Comparison of ENCODE assay signal across 9 cellular contexts in the genomic region with DNA sequence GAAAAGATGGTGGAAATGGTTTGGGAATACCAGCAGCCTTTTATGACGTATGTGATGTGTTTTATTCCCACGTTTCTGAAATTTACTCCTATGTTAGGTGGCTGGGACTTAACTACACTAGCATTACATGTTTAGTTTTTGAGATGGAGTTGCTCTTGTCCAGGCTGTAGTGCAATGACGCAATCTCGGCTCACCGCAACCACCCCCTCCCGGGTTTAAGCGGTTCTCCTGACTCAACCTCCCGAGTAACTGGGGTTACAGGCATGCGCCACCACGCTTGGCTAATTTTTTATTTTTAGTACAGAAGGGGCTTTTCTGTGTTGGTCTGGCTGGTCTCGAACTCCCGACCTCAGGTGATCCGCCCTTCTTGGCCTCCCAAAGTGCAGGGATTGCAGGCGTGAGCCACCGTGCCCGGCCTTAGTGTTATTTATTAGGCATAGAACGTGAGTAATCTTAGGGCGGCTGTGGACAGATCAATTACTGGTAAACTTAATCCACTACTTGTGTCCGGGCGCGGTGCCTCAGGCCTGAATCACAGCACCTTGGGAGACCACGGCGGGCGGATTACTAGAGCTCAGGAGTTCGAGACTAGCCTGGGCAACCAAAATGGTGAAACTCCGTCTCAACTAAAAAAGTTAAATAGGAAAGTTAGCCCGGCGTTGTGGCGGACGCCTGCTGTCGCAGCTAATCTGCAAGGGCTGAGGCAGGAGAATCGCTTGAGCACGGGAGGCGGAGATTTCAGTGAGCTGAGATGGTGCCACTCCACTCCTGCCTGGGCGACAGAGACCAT.
DNase-seq lines count a peak whose midpoint lies in the region; ATAC-seq and TF ChIP-seq lines count a peak whose summit lies in the region.
"Had no signal": no experiment of that assay in that cellular context is flagged by ENCODE, and none has a peak within 500 bp of the region (broad histone marks: within the 10 kb centered on the region; RNA-seq: fewer than 3 reads in every experiment).

No MANE protein-coding gene starts in this region.

- peak overlapping the region; percentile 28 to 53 (median 52) for H3K4me3 ChIP-seq in mammary epithelial cell (replicated peaks in 1 of 3; ENCODE audit: insufficient read depth in 1 of 3, low read depth in 2 of 3, low read length in 3 of 3)
- H3K4me3 ChIP-seq in thoracic aorta = peak overlapping the region; percentile 78

- POLR2A ChIA-PET in RWPE1 (lab: Yijun Ruan, JAX; ENCODE audit: low non-redundant PET) = no interaction called here

- H3K27ac Mint-ChIP-seq in memory B cell = peak overlapping the region; percentile 96

- no peaks in the 10 kb centered on the region for H3K27me3 Mint-ChIP-seq in memory B cell

- no peaks in the 10 kb centered on the region for H3K27me3 ChIP-seq in mammary epithelial cell (ENCODE audit: insufficient read depth, low read length)
- H3K27me3 ChIP-seq in thoracic aorta (replicated peaks; ENCODE audit: insufficient read depth) = no peaks in the 10 kb centered on the region

- DNase-seq in RWPE1 (ENCODE audit: low spot score) (no peak), mammary epithelial cell (peak; percentile 32), memory B cell (ENCODE audit: low spot score in 2 of 2) (peak; percentile 39 to 56), thoracic aorta (ENCODE audit: low spot score) (no peak), cerebellar nuclear complex (lab: John Stamatoyannopoulos, UW) (no peak), medulla oblongata (ENCODE audit: extremely low spot score) (no peak), KBM-7 (no peak)

- dilution Hi-C loops in mammary epithelial cell (cut with HindIII; ENCODE audit: low sequenced_read_pairs) = no loop called here

- H2AFZ ChIP-seq in mammary epithelial cell (ENCODE audit: low read depth, low read length) = peak overlapping the region; percentile 96

- no peaks in the 10 kb centered on the region for H3K79me2 ChIP-seq in mammary epithelial cell (ENCODE audit: insufficient read depth, low read length)

- H3K27ac ChIP-seq in RWPE1 = peak overlapping the region; percentile 68
- peak overlapping the region; percentile 75 for H3K27ac ChIP-seq in mammary epithelial cell (ENCODE audit: insufficient read depth, low read depth, low read length)
- peak overlapping the region; percentile 82 to 85 for H3K27ac ChIP-seq in thoracic aorta
- H3K27ac ChIP-seq: KMS-11 had no signal

- peak overlapping the region; percentile 84 for H3K4me3 Mint-ChIP-seq in memory B cell

- H3K9me3 Mint-ChIP-seq in memory B cell = no peaks in the 10 kb centered on the region

- H3K9me3 ChIP-seq in mammary epithelial cell (replicated peaks; ENCODE audit: insufficient read depth, low read length) (no peaks in the 10 kb centered on the region), thoracic aorta (no peaks in the 10 kb centered on the region)

- H3K4me1 ChIP-seq in mammary epithelial cell (ENCODE audit: insufficient read depth, low read length) (peaks cover 16% of the 10 kb centered on the region), thoracic aorta (ENCODE audit: control insufficient read depth in 1 of 2, low read depth in 2 of 2) (peaks cover 0 to 4% of the 10 kb centered on the region in 2 donors)

- H3K36me3 ChIP-seq in mammary epithelial cell (ENCODE audit: insufficient read depth, low read length) (no peaks in the 10 kb centered on the region), thoracic aorta (no peaks in the 10 kb centered on the region)

- no peaks in the 10 kb centered on the region for H3K36me3 Mint-ChIP-seq in memory B cell

- CTCF ChIA-PET in RWPE1 (lab: Yijun Ruan, JAX) = no interaction called here
- CTCF ChIA-PET in mammary epithelial cell (lab: Charles Lee; ENCODE audit: low non-redundant PET) = no interaction called here

- no peak for TF ChIP-seq CTCF in RWPE1 (conservative IDR thresholded peaks at IDR 0.05; ENCODE audit: low read depth)
- TF ChIP-seq CTCF in mammary epithelial cell (conservative IDR thresholded peaks at IDR 0.05 in 1 of 2, IDR thresholded peaks at IDR 0.05 in 1 of 2; ENCODE audit: extremely low read depth in 1 of 2, insufficient read depth in 1 of 2, low read depth in 1 of 2, low read length in 2 of 2) = no peak
- no peak for TF ChIP-seq CTCF in thoracic aorta (IDR thresholded peaks at IDR 0.05)

- ATAC-seq in GM18909 (IDR thresholded peaks at IDR 0.05; ENCODE audit: poor library complexity, unreplicated experiment) (peak; percentile 27), memory B cell (ENCODE audit: low read depth) (peak; percentile 51), thoracic aorta (ENCODE audit: insufficient number of reproducible peaks, low FRiP score, low read depth) (no peak)

- in situ Hi-C loops in mammary epithelial cell (cut with MboI; ENCODE audit: low sequenced_read_pairs in 2 of 2) = no loop called here
- in situ Hi-C loops in KBM-7 (cut with MboI; ENCODE audit: low pct_unique_long_range_greater_than_20kb, low sequenced_read_pairs) = no loop called here

- no TSS peak for BruUV-seq in mammary epithelial cell (replicated peaks; lab: Mats Ljungman, UMichigan)

- intact Hi-C loops in mammary epithelial cell (cut with micrococcal nuclease) = no loop called here

- peak overlapping the region; percentile 57 for H3K9ac ChIP-seq in mammary epithelial cell (ENCODE audit: insufficient read depth, low read length)
- H3K9ac ChIP-seq: KMS-11 had no signal

- peak overlapping the region; percentile 81 for H3K4me2 ChIP-seq in mammary epithelial cell (ENCODE audit: insufficient read depth, low read depth, low read length)
- H3K4me2 ChIP-seq: KMS-11 had no signal

- no peaks in the 10 kb centered on the region for H4K20me1 ChIP-seq in mammary epithelial cell (ENCODE audit: insufficient read depth, low read length)

- H3K4me1 Mint-ChIP-seq in memory B cell = peaks cover 9% of the 10 kb centered on the region

- 21% methylated on average over 14 of the region's 35 CpGs for WGBS in mammary epithelial cell (ENCODE audit: low coverage, missing lambda C conversion rate)

Comparison
In these comparisons a context has a peak if more than half of its experiments do, and no peak if none do; other contexts are left out.
1. DNase-seq: peak in mammary epithelial cell (single experiment) and memory B cell (2 of 2); none in RWPE1 (single experiment), thoracic aorta (single experiment), cerebellar nuclear complex (0 of 2), medulla oblongata (single experiment) and KBM-7 (single experiment).
2. Peak in every context shown above with its lines, with median percentiles within 50 percentile points of each other: H3K27ac ChIP-seq.